8 cellular contexts compared by ENCODE assay signal in genomic region chr1:71080178-71080781, GRCh38. TPM values are rescaled to one million over a fixed set of nuclear protein-coding genes. Genes with fewer than 3 reads are reported as not detected.
A peak's percentile ranks its signal among the peaks of the same experiment; 100 is the strongest.
DNase-seq lines count a peak whose midpoint lies in the region; ATAC-seq lines count a peak whose summit lies in the region.

No MANE protein-coding gene starts in this region.

- DNase-seq in DMS53 treated with DMSO at 0.1 percent for 48 hours (lab: John Stamatoyannopoulos, UW; ENCODE audit: unreplicated experiment) (peak; percentile 45), LHCN-M2 (ENCODE audit: low read depth) (peak; percentile 13), left ventricle myocardium superior (no peak), sciatic nerve (ENCODE audit: low spot score) (no peak), NCI-H187 treated with DMSO at 0.1 percent for 48 hours (lab: John Stamatoyannopoulos, UW) (no peak)
- DNase-seq in activated naive CD4-positive, alpha-beta T cell treated with Interleukin-2 at 50 U/mL for 16 hours = peak; percentile 28

- intact Hi-C loops in left ventricle myocardium superior (cut with micrococcal nuclease) = no loop called here
- intact Hi-C loops in sciatic nerve (cut with DNase I) = no loop called here

- ATAC-seq in GM19467 (IDR thresholded peaks at IDR 0.05; ENCODE audit: unreplicated experiment) (peak; percentile 5), left ventricle myocardium superior (peak; percentile 41), sciatic nerve (peak; percentile 19), HG02571 (IDR thresholded peaks at IDR 0.05; ENCODE audit: unreplicated experiment) (no peak)

RNA-seq across cellular contexts. Expression of gene ZRANB2, which starts 0.6 kb away (rescaled TPM):
- 32.8 and 38.1 TPM in 2 replicates for total RNA-seq in LHCN-M2 (2014; rRNA removed)
- 22.8 TPM for polyA plus RNA-seq in LHCN-M2 (2012)
- total RNA-seq in left ventricle myocardium superior = 53.8 TPM
- total RNA-seq in sciatic nerve = 119 TPM

RNA-seq across cellular contexts. Expression of gene PTGER3, which starts 32.7 kb away (rescaled TPM):
- not detected in 2 replicates for total RNA-seq in LHCN-M2 (2014; rRNA removed)
- polyA plus RNA-seq in LHCN-M2 (2012) = not detected
- 3.3 TPM for total RNA-seq in left ventricle myocardium superior
- 4.4 TPM for total RNA-seq in sciatic nerve

Comparison
In these comparisons a context has a peak if more than half of its experiments do, and no peak if none do; other contexts are left out.
1. DNase-seq: peak in DMS53 treated with DMSO at 0.1 percent for 48 hours (single experiment), LHCN-M2 (single experiment) and activated naive CD4-positive, alpha-beta T cell treated with Interleukin-2 at 50 U/mL for 16 hours (single experiment); none in left ventricle myocardium superior (single experiment), sciatic nerve (single experiment) and NCI-H187 treated with DMSO at 0.1 percent for 48 hours (single experiment).